Comparison of ENCODE assay signal across 8 cellular contexts in genomic region chr5:38831909-38832308, GRCh38. TPM values are rescaled to one million over a fixed set of nuclear protein-coding genes. Genes with fewer than 3 reads are reported as not detected.
DNase-seq lines count a peak whose midpoint lies in the region; ATAC-seq, FAIRE-seq and TF ChIP-seq lines count a peak whose summit lies in the region.

No MANE protein-coding gene starts in this region.

- peaks cover 15% of the 10 kb centered on the region for H3K27me3 Mint-ChIP-seq in activated naive CD4-positive, alpha-beta T cell treated with anti-CD3 and anti-CD28 coated beads for 36 hours (ENCODE audit: low read depth)
- H3K27me3 Mint-ChIP-seq in activated naive CD4-positive, alpha-beta T cell treated with anti-CD3 and anti-CD28 coated beads, Interleukin-2, amount 10 ng/mL, durations not matched to agents 7 days and 5 days = peaks cover 7% of the 10 kb centered on the region

- peak; percentile 67 for ATAC-seq in Panc1
- ATAC-seq in gastroesophageal sphincter = no peak
- no peak for ATAC-seq in GM18502 (IDR thresholded peaks at IDR 0.05; ENCODE audit: poor library complexity, unreplicated experiment)
- ATAC-seq in GM19467 (IDR thresholded peaks at IDR 0.05; ENCODE audit: unreplicated experiment) = no peak

- DNase-seq in activated naive CD4-positive, alpha-beta T cell treated with anti-CD3 and anti-CD28 coated beads for 36 hours = peak; percentile 21
- DNase-seq in activated naive CD4-positive, alpha-beta T cell treated with anti-CD3 and anti-CD28 coated beads, Interleukin-2, amount 10 ng/mL, durations not matched to agents 7 days and 5 days = no peak
- DNase-seq in Panc1 (ENCODE audit: low read depth, low spot score) (no peak), urothelium cell line (ENCODE audit: low spot score) (peak; percentile 56)
- DNase-seq in stimulated activated CD4-positive, alpha-beta T cell treated with anti-CD3 and anti-CD28 coated beads, Interleukin-2, amount 100 ng/mL, for 48 hours = no peak

- 86% methylated on average over 1 of the region's 3 CpGs; no CpG with 5 or more reads in 1 of the 2 donors for WGBS in gastroesophageal sphincter (ENCODE audit: low coverage in 1 of 2), 2 donors

- H3K27ac Mint-ChIP-seq in activated naive CD4-positive, alpha-beta T cell treated with anti-CD3 and anti-CD28 coated beads for 36 hours = no peak overlapping the region
- no peak overlapping the region for H3K27ac Mint-ChIP-seq in activated naive CD4-positive, alpha-beta T cell treated with anti-CD3 and anti-CD28 coated beads, Interleukin-2, amount 10 ng/mL, durations not matched to agents 7 days and 5 days

- 0 out of 2 replicates have a peak, but pooled peaks cover 4% of the 10 kb centered on the region for H3K4me1 ChIP-seq in Panc1 (ENCODE audit: control insufficient read depth, insufficient read depth, low read length)
- peaks cover 0 to 6% (median 0%) of the 10 kb centered on the region in 3 donors for H3K4me1 ChIP-seq in gastroesophageal sphincter

- BruUV-seq in Panc1 (replicated peaks; lab: Mats Ljungman, UMichigan) = no TSS peak

- no peak overlapping the region for H3K4me3 ChIP-seq in Panc1 (ENCODE audit: low read depth in 2 of 2, low read length in 2 of 2)
- no peak overlapping the region for H3K4me3 ChIP-seq in gastroesophageal sphincter

- H3K4me1 Mint-ChIP-seq in activated naive CD4-positive, alpha-beta T cell treated with anti-CD3 and anti-CD28 coated beads for 36 hours (ENCODE audit: low read depth) = no peaks in the 10 kb centered on the region
- H3K4me1 Mint-ChIP-seq in activated naive CD4-positive, alpha-beta T cell treated with anti-CD3 and anti-CD28 coated beads, Interleukin-2, amount 10 ng/mL, durations not matched to agents 7 days and 5 days = peaks cover 17% of the 10 kb centered on the region

- H3K27me3 ChIP-seq in Panc1 (ENCODE audit: control insufficient read depth, insufficient read depth, low read length) (no peaks in the 10 kb centered on the region), gastroesophageal sphincter (no peaks in the 10 kb centered on the region)

- H3K27ac ChIP-seq in Panc1 (ENCODE audit: low read length) (no peak overlapping the region), gastroesophageal sphincter (no peak overlapping the region)

- H3K36me3 Mint-ChIP-seq in activated naive CD4-positive, alpha-beta T cell treated with anti-CD3 and anti-CD28 coated beads for 36 hours (ENCODE audit: low read depth) = no peaks in the 10 kb centered on the region
- no peaks in the 10 kb centered on the region for H3K36me3 Mint-ChIP-seq in activated naive CD4-positive, alpha-beta T cell treated with anti-CD3 and anti-CD28 coated beads, Interleukin-2, amount 10 ng/mL, durations not matched to agents 7 days and 5 days

- CTCF ChIA-PET in activated naive CD4-positive, alpha-beta T cell treated with anti-CD3 and anti-CD28 coated beads for 36 hours (lab: Charles Lee) = interaction anchor here (0.6 to 1.3 kb wide), 7 partner anchors 10 to 1147 kb away, joined by 3 to 5 read pairs (median 4); no protein-coding TSS in a partner anchor
- CTCF ChIA-PET in activated naive CD4-positive, alpha-beta T cell treated with anti-CD3 and anti-CD28 coated beads, Interleukin-2, amount 10 ng/mL, durations not matched to agents 7 days and 5 days (lab: Charles Lee) = interaction anchor here (1.3 to 1.6 kb wide), 4 partner anchors 16 to 390 kb away, joined by 3 to 8 read pairs (median 4); no protein-coding TSS in a partner anchor
- CTCF ChIA-PET in Panc1 (lab: Charles Lee) = no interaction called here

- no peak for FAIRE-seq in urothelium cell line (lab: Jason Lieb, UNC)

- H3K36me3 ChIP-seq in Panc1 (ENCODE audit: control insufficient read depth, insufficient read depth, low read length) (no peaks in the 10 kb centered on the region), gastroesophageal sphincter (peaks cover 0 to 8% of the 10 kb centered on the region in 2 donors)

- POLR2A ChIA-PET in Panc1 (lab: Charles Lee) = no interaction called here

- TF ChIP-seq POLR2A in gastroesophageal sphincter (IDR thresholded peaks at IDR 0.05) = no peak

- no peak overlapping the region for H3K4me3 Mint-ChIP-seq in activated naive CD4-positive, alpha-beta T cell treated with anti-CD3 and anti-CD28 coated beads for 36 hours
- no peak overlapping the region for H3K4me3 Mint-ChIP-seq in activated naive CD4-positive, alpha-beta T cell treated with anti-CD3 and anti-CD28 coated beads, Interleukin-2, amount 10 ng/mL, durations not matched to agents 7 days and 5 days

- intact Hi-C loops in activated naive CD4-positive, alpha-beta T cell treated with anti-CD3 and anti-CD28 coated beads for 36 hours (cut with micrococcal nuclease) = loop anchor here (1.0 to 10.0 kb wide), 3 partner anchors 90 to 713 kb away; no protein-coding TSS in a partner anchor
- intact Hi-C loops in Panc1 (cut with micrococcal nuclease; ENCODE audit: unreplicated experiment) = loop anchor here (5.0 kb wide), 1 partner anchor 90 kb away; no protein-coding TSS in a partner anchor

- TF ChIP-seq CTCF in Panc1 (IDR thresholded peaks at IDR 0.05) (peak; percentile 61), gastroesophageal sphincter (IDR thresholded peaks at IDR 0.05) (peak; percentile 40 to 60 (median 52))

- no peak for TF ChIP-seq EP300 in gastroesophageal sphincter (IDR thresholded peaks at IDR 0.05)

- no peaks in the 10 kb centered on the region for H3K9me3 Mint-ChIP-seq in activated naive CD4-positive, alpha-beta T cell treated with anti-CD3 and anti-CD28 coated beads for 36 hours
- no peaks in the 10 kb centered on the region for H3K9me3 Mint-ChIP-seq in activated naive CD4-positive, alpha-beta T cell treated with anti-CD3 and anti-CD28 coated beads, Interleukin-2, amount 10 ng/mL, durations not matched to agents 7 days and 5 days

- in situ Hi-C loops in Panc1 (cut with HindIII; ENCODE audit: low pct_unique_long_range_greater_than_20kb, low sequenced_read_pairs) = no loop called here

- no peaks in the 10 kb centered on the region for H3K9me3 ChIP-seq in Panc1 (ENCODE audit: control insufficient read depth, insufficient read depth, low read depth, low read length)
- no peaks in the 10 kb centered on the region for H3K9me3 ChIP-seq in gastroesophageal sphincter

RNA-seq across cellular contexts. Expression of gene OSMR, which starts 13.9 kb away (rescaled TPM):
- under 1 TPM; 0.17 to 0.43 TPM for total RNA-seq in activated naive CD4-positive, alpha-beta T cell treated with anti-CD3 and anti-CD28 coated beads for 36 hours
- total RNA-seq in Panc1 (2021; ENCODE audit: unreplicated experiment) (82.4 TPM), gastroesophageal sphincter (10 to 100 TPM; 32.5 to 52.6 (median 42.6) TPM)
- polyA plus RNA-seq in Panc1 (2012; ENCODE audit: insufficient read length) = 45.1 TPM

Comparison
In these comparisons a context has a peak if more than half of its experiments do, and no peak if none do; other contexts are left out.
1. DNase-seq: peak in activated naive CD4-positive, alpha-beta T cell treated with anti-CD3 and anti-CD28 coated beads for 36 hours (single experiment) and urothelium cell line (single experiment); none in activated naive CD4-positive, alpha-beta T cell treated with anti-CD3 and anti-CD28 coated beads, Interleukin-2, amount 10 ng/mL, durations not matched to agents 7 days and 5 days (single experiment), Panc1 (single experiment) and stimulated activated CD4-positive, alpha-beta T cell treated with anti-CD3 and anti-CD28 coated beads, Interleukin-2, amount 100 ng/mL, for 48 hours (0 of 2).
2. RNA of gene OSMR, which starts 13.9 kb away (total RNA-seq): 82.4 TPM in Panc1 (single experiment) and 32.5 to 52.6 TPM in gastroesophageal sphincter; 0.17 to 0.43 TPM in activated naive CD4-positive, alpha-beta T cell treated with anti-CD3 and anti-CD28 coated beads for 36 hours; every median in the first group is over 10 times any median in the second.